28 cellular contexts compared by ENCODE assay signal in the genomic region with DNA sequence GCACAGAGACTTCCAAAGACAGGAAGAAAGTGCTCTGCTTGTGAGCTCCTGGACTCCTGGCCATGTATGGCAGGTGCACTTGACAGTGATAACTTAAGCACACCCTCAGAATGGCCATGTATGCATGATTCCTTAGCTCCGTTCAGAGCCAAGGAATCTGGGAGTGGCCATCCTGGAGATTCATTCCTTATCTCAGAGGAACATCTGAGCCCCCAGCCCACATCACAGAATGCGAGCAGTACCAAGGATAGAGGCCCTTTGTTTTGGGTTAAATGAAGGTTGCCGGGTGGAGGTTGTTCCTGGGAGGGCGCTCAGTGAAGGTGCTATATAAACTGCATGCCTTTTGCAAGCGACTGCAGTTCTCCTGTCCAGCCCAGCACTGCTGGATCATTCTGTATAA. TPM values are rescaled to one million over a fixed set of nuclear protein-coding genes. Genes with fewer than 3 reads are reported as not detected.
"Had no signal": no experiment of that assay in that cellular context is flagged by ENCODE, and none has a peak within 500 bp of the region (broad histone marks: within the 10 kb centered on the region; RNA-seq: fewer than 3 reads in every experiment).

No MANE protein-coding gene starts in this region.

- H3K4me3 ChIP-seq: MG63, SJCRH30 had no signal

- H3K4me1 ChIP-seq: SJCRH30 had no signal

- H3K36me3 ChIP-seq: MG63, SJCRH30 had no signal

- DNase-seq: KBM-7; MG63; NCI-H1092; NCI-H1105 treated with DMSO at 0.1 percent for 48 hours; NCI-H1417 treated with DMSO at 0.1 percent for 48 hours; NCI-H146; NCI-H1694 treated with DMSO at 0.1 percent for 48 hours; NCI-H1930; NCI-H2081; NCI-H2171; NCI-H226; NCI-H446; NCI-H510A; NCI-H69; NCI-H774; NK-92 treated with Interleukin-12 subunit alpha and Interleukin-12 subunit beta, amount 100 ng/mL, for 24 hours; PC-3; SHP77 treated with DMSO at 0.1 percent for 48 hours; SJCRH30; T-helper 2 cell had no signal

- H3K9me3 ChIP-seq: MG63, SJCRH30 had no signal

- ATAC-seq: Panc1, PC-3, Right ventricle myocardium inferior, SK-N-SH treated with all-trans-retinoic acid at 6 μM for 48 hours had no signal

- H3K27me3 ChIP-seq: MG63, SJCRH30 had no signal

- FAIRE-seq: HTR-8/SVneo had no signal

- H3K27ac ChIP-seq: HL-60, SJCRH30 had no signal

RNA-seq across cellular contexts. Expression of gene DIPK1C, which starts 26.9 kb away (rescaled TPM):
- total RNA-seq: OCI-LY7; PC-3; SJCRH30; T-helper 1 cell treated with Interleukin-12 subunit alpha and Interleukin-12 subunit beta and Interleukin-4 antibody, amounts not matched to agents 30 ng/mL and 1 ng/mL, for 36 hours had no signal
- polyA plus RNA-seq: IgD-negative memory B cell had no signal
